In genomic region chr1:89200668-89201488, GRCh38 we compare ENCODE assay signal across 2 cellular contexts.
A peak's percentile ranks its signal among the peaks of the same experiment; 100 is the strongest.
TF ChIP-seq lines count a peak whose summit lies in the region.

No MANE protein-coding gene starts in this region.

TF ChIP-seq in liver, 16 proteins besides CTCF, POLR2A, EP300 and RAD21:
- TF ChIP-seq RXRA (IDR thresholded peaks at IDR 0.05) (no peak), MAX (IDR thresholded peaks at IDR 0.05) (no peak), NR2F2 (IDR thresholded peaks at IDR 0.05) (peak; percentile 66)

TF ChIP-seq in HepG2, 621 proteins besides CTCF, POLR2A, EP300 and RAD21:
- TF ChIP-seq ZNF101 (CRISPR knock-in tag; IDR thresholded peaks at IDR 0.05; ENCODE audit: borderline replicate concordance, low read depth), result no peak
- no peak for TF ChIP-seq KMT2B (CRISPR knock-in tag; IDR thresholded peaks at IDR 0.05)
- TF ChIP-seq ZNF274 (CRISPR knock-in tag; IDR thresholded peaks at IDR 0.05), result no peak
- no peak for TF ChIP-seq TP53 (CRISPR knock-in tag; conservative IDR thresholded peaks at IDR 0.05)
- TF ChIP-seq ZBTB46 (CRISPR knock-in tag; IDR thresholded peaks at IDR 0.05; ENCODE audit: borderline replicate concordance), result no peak
- TF ChIP-seq CSRNP2 (CRISPR knock-in tag; conservative IDR thresholded peaks at IDR 0.05; ENCODE audit: low read depth), result no peak
- no peak for TF ChIP-seq SMYD3 (CRISPR knock-in tag; IDR thresholded peaks at IDR 0.05)
- no peak for TF ChIP-seq ONECUT2 (CRISPR knock-in tag; IDR thresholded peaks at IDR 0.05)
- no peak for TF ChIP-seq MTERF4 (CRISPR knock-in tag; IDR thresholded peaks at IDR 0.05)
- no peak for TF ChIP-seq ZNF33A (CRISPR knock-in tag; IDR thresholded peaks at IDR 0.05; ENCODE audit: borderline replicate concordance)
- TF ChIP-seq ZNF644 (CRISPR knock-in tag; IDR thresholded peaks at IDR 0.05; ENCODE audit: low read depth), result no peak
- TF ChIP-seq GRHL1 (CRISPR knock-in tag; conservative IDR thresholded peaks at IDR 0.05), result no peak
- no peak for TF ChIP-seq REPIN1 (CRISPR knock-in tag; IDR thresholded peaks at IDR 0.05; ENCODE audit: borderline replicate concordance, low read depth)
